ENCODE assay signal across 12 cellular contexts in the genomic region with DNA sequence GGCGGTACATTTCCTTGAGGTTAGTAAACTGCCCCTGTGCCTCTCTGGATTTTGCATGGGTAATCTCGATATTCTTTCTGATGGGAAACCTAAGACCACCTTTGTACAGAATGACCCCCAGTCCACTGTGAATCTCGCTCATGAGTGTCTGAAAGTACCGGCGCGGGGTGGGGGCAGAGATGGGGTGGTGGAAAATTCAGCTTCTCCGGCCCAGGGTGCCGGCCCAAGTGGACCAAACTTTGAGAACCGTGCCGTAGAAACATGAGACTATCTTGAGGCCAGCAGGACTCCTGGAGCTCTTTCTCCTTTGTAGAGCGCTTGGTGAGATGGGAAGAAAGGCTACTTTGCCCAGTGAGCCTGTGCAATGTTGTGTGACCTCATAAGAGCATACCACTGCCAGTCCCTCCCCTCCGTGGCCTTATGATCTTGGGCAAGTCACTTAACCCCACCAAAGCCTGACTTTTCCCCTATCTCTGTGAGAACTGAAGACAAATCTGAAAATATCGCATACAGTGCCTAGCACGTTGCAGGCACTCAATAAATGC. TPM values are rescaled to one million over a fixed set of nuclear protein-coding genes. Genes with fewer than 3 reads are reported as not detected.
A peak's percentile ranks its signal among the peaks of the same experiment; 100 is the strongest.
DNase-seq lines count a peak whose midpoint lies in the region; ATAC-seq, FAIRE-seq and TF ChIP-seq lines count a peak whose summit lies in the region.
"Had no signal": no experiment of that assay in that cellular context is flagged by ENCODE, and none has a peak within 500 bp of the region (broad histone marks: within the 10 kb centered on the region; RNA-seq: fewer than 3 reads in every experiment).

No MANE protein-coding gene starts in this region.

- no peak overlapping the region for H2BK12ac ChIP-seq in neuronal stem cell (ENCODE audit: low read length)

- no peak for FAIRE-seq in GM12891 (lab: Jason Lieb, UNC)
- FAIRE-seq: TTC549 had no signal

- no peak overlapping the region for H3K9ac ChIP-seq in neuronal stem cell (ENCODE audit: low read depth, low read length, poor library complexity)

- peaks cover 24% of the 10 kb centered on the region for H3K27me3 Mint-ChIP-seq in activated CD4-positive, alpha-beta memory T cell treated with anti-CD3 and anti-CD28 coated beads, Interleukin-2, amount 10 ng/mL, durations not matched to agents 7 days and 5 days

- H3K79me1 ChIP-seq in neuronal stem cell (ENCODE audit: low read depth, low read length): no peaks in the 10 kb centered on the region

- no peak overlapping the region for H3K14ac ChIP-seq in neuronal stem cell (ENCODE audit: low read length)

- H3K27ac ChIP-seq in 22Rv1 (no peak overlapping the region), WERI-Rb-1 (no peak overlapping the region), gastroesophageal sphincter (peak overlapping the region in 3 of 4 donors; percentile 28 to 48 (median 42)), neuronal stem cell (replicated peaks; ENCODE audit: low read length) (no peak overlapping the region)

- no peak for TF ChIP-seq POLR2A in gastroesophageal sphincter (IDR thresholded peaks at IDR 0.05)
- TF ChIP-seq POLR2A in GM12891 (IDR thresholded peaks at IDR 0.05; ENCODE audit: low read depth, low read length): no peak

- H2BK120ac ChIP-seq in neuronal stem cell (ENCODE audit: low read depth, low read length): peak overlapping the region; percentile 61

- H3K23ac ChIP-seq in neuronal stem cell (ENCODE audit: low read depth, low read length, poor library complexity): no peak overlapping the region

- no peak overlapping the region for H3K27ac Mint-ChIP-seq in activated CD4-positive, alpha-beta memory T cell treated with anti-CD3 and anti-CD28 coated beads, Interleukin-2, amount 10 ng/mL, durations not matched to agents 7 days and 5 days
- H3K27ac Mint-ChIP-seq: activated naive CD8-positive, alpha-beta T cell treated with anti-CD3 and anti-CD28 coated beads, Interleukin-2, amount 10 ng/mL, durations not matched to agents 7 days and 5 days; immature natural killer cell had no signal

- WGBS in gastroesophageal sphincter (ENCODE audit: low coverage in 1 of 2), 2 donors: 87 to 90% methylated on average over 4 to 9 of the region's 14 CpGs
- no CpG with 5 or more reads among the region's 14 CpGs for WGBS in neuronal stem cell (ENCODE audit: extremely low coverage in 2 of 2, insufficient read length in 2 of 2, insufficient replicate concordance in 1 of 2), 2 donors

- no peak overlapping the region for H2AK5ac ChIP-seq in neuronal stem cell (ENCODE audit: low read depth, low read length)

- POLR2A ChIA-PET in activated CD4-positive, alpha-beta memory T cell treated with anti-CD3 and anti-CD28 coated beads, Interleukin-2, amount 10 ng/mL, durations not matched to agents 7 days and 5 days (lab: Charles Lee): no interaction called here

- TF ChIP-seq CTCF in 22Rv1 (IDR thresholded peaks at IDR 0.05) (peak; percentile 3), WERI-Rb-1 (IDR thresholded peaks at IDR 0.05; ENCODE audit: low read depth, low read length) (no peak), gastroesophageal sphincter (IDR thresholded peaks at IDR 0.05) (no peak)

- H3K4me1 Mint-ChIP-seq in activated CD4-positive, alpha-beta memory T cell treated with anti-CD3 and anti-CD28 coated beads, Interleukin-2, amount 10 ng/mL, durations not matched to agents 7 days and 5 days: no peaks in the 10 kb centered on the region
- H3K4me1 Mint-ChIP-seq: activated naive CD8-positive, alpha-beta T cell treated with anti-CD3 and anti-CD28 coated beads, Interleukin-2, amount 10 ng/mL, durations not matched to agents 7 days and 5 days; immature natural killer cell had no signal

- DNase-seq in WERI-Rb-1 (no peak), neuronal stem cell (ENCODE audit: low spot score) (no peak), cortex of kidney (lab: John Stamatoyannopoulos, UW) (no peak), NCI-H146 treated with DMSO at 0.1 percent for 48 hours (lab: John Stamatoyannopoulos, UW; ENCODE audit: unreplicated experiment) (no peak), GM12891 (ENCODE audit: insufficient read length, low spot score) (no peak)
- no peak for DNase-seq in activated CD4-positive, alpha-beta memory T cell treated with anti-CD3 and anti-CD28 coated beads, Interleukin-2, amount 10 ng/mL, durations not matched to agents 7 days and 5 days
- DNase-seq: activated naive CD8-positive, alpha-beta T cell treated with anti-CD3 and anti-CD28 coated beads, Interleukin-2, amount 10 ng/mL, durations not matched to agents 7 days and 5 days; immature natural killer cell; stimulated activated CD4-positive, alpha-beta T cell treated with anti-CD3 and anti-CD28 coated beads, Interleukin-1b, Interleukin-23, amount 100 ng/mL, for 48 hours had no signal

- peak overlapping the region; percentile 68 for H2AFZ ChIP-seq in neuronal stem cell (ENCODE audit: low read length)

- no peak for TF ChIP-seq EP300 in gastroesophageal sphincter (IDR thresholded peaks at IDR 0.05)

- CTCF ChIA-PET in activated CD4-positive, alpha-beta memory T cell treated with anti-CD3 and anti-CD28 coated beads, Interleukin-2, amount 10 ng/mL, durations not matched to agents 7 days and 5 days (lab: Charles Lee): no interaction called here

- H3K4me3 ChIP-seq in WERI-Rb-1 (ENCODE audit: low read depth, low read length) (peak overlapping the region; percentile 27), gastroesophageal sphincter (peak overlapping the region; percentile 17 to 47), neuronal stem cell (ENCODE audit: low read length in 2 of 2) (peak overlapping the region in 1 of 2 donors; percentile 75)

- peak overlapping the region; percentile 78 for H3K18ac ChIP-seq in neuronal stem cell (ENCODE audit: low read length)

- H3K4me2 ChIP-seq in neuronal stem cell (ENCODE audit: insufficient read depth, low read length, poor library complexity, severe bottlenecking): peak overlapping the region; percentile 59

- H3K4me3 Mint-ChIP-seq in activated CD4-positive, alpha-beta memory T cell treated with anti-CD3 and anti-CD28 coated beads, Interleukin-2, amount 10 ng/mL, durations not matched to agents 7 days and 5 days: no peak overlapping the region
- H3K4me3 Mint-ChIP-seq: activated naive CD8-positive, alpha-beta T cell treated with anti-CD3 and anti-CD28 coated beads, Interleukin-2, amount 10 ng/mL, durations not matched to agents 7 days and 5 days; immature natural killer cell had no signal

- peaks cover 0 to 15% (median 0%) of the 10 kb centered on the region in 3 donors for H3K4me1 ChIP-seq in gastroesophageal sphincter
- H3K4me1 ChIP-seq in neuronal stem cell (ENCODE audit: control insufficient read depth in 2 of 2, insufficient read depth in 1 of 2, low read depth in 1 of 2, low read length in 2 of 2): peaks cover 0 to 4% of the 10 kb centered on the region in 2 donors

- no peak overlapping the region for H2BK15ac ChIP-seq in neuronal stem cell (ENCODE audit: low read length)

- no peak overlapping the region for H3K4ac ChIP-seq in neuronal stem cell (ENCODE audit: low read length)

- H3K36me3 Mint-ChIP-seq in activated CD4-positive, alpha-beta memory T cell treated with anti-CD3 and anti-CD28 coated beads, Interleukin-2, amount 10 ng/mL, durations not matched to agents 7 days and 5 days (ENCODE audit: low read depth): no peaks in the 10 kb centered on the region
- H3K36me3 Mint-ChIP-seq: activated naive CD8-positive, alpha-beta T cell treated with anti-CD3 and anti-CD28 coated beads, Interleukin-2, amount 10 ng/mL, durations not matched to agents 7 days and 5 days; immature natural killer cell had no signal

- H3K27me3 ChIP-seq in WERI-Rb-1 (ENCODE audit: insufficient read depth, low read depth, severe bottlenecking) (no peaks in the 10 kb centered on the region), gastroesophageal sphincter (no peaks in the 10 kb centered on the region), neuronal stem cell (ENCODE audit: control insufficient read depth in 3 of 3, insufficient read depth in 3 of 3, low read depth in 1 of 3, low read length in 3 of 3) (peaks cover 0 to 4% (median 2%) of the 10 kb centered on the region in 3 experiments)

- H3K9me3 ChIP-seq in WERI-Rb-1 (ENCODE audit: severe bottlenecking): peaks cover 6% of the 10 kb centered on the region
- peaks cover 0 to 10% (median 0%) of the 10 kb centered on the region in 3 donors for H3K9me3 ChIP-seq in gastroesophageal sphincter
- H3K9me3 ChIP-seq in neuronal stem cell (replicated peaks in 1 of 2; ENCODE audit: control insufficient read depth in 2 of 2, insufficient read depth in 1 of 2, low read depth in 1 of 2, low read length in 2 of 2): peaks cover 5 to 10% of the 10 kb centered on the region in 2 donors

- peak overlapping the region; percentile 67 for H2BK5ac ChIP-seq in neuronal stem cell (ENCODE audit: low read length)

- no peak for ATAC-seq in gastroesophageal sphincter

- no peak overlapping the region for H4K8ac ChIP-seq in neuronal stem cell (ENCODE audit: low read depth, low read length)

- no peaks in the 10 kb centered on the region for H3K9me3 Mint-ChIP-seq in activated CD4-positive, alpha-beta memory T cell treated with anti-CD3 and anti-CD28 coated beads, Interleukin-2, amount 10 ng/mL, durations not matched to agents 7 days and 5 days
- H3K9me3 Mint-ChIP-seq: activated naive CD8-positive, alpha-beta T cell treated with anti-CD3 and anti-CD28 coated beads, Interleukin-2, amount 10 ng/mL, durations not matched to agents 7 days and 5 days had no signal

- H3K36me3 ChIP-seq in WERI-Rb-1: no peaks in the 10 kb centered on the region
- no peaks in the 10 kb centered on the region for H3K36me3 ChIP-seq in gastroesophageal sphincter
- H3K36me3 ChIP-seq in neuronal stem cell (replicated peaks in 1 of 2; ENCODE audit: control insufficient read depth in 2 of 2, insufficient read depth in 2 of 2, low read length in 2 of 2): no peaks in the 10 kb centered on the region

- H4K91ac ChIP-seq in neuronal stem cell (ENCODE audit: low read depth, low read length, poor library complexity): no peak overlapping the region

TF ChIP-seq in GM12891, 5 proteins besides CTCF, POLR2A, EP300 and RAD21:
- no peak for TF ChIP-seq PAX5 (IDR thresholded peaks at IDR 0.05; ENCODE audit: insufficient read depth, low read length, severe bottlenecking)
- no peak for TF ChIP-seq POLR2AphosphoS5 (IDR thresholded peaks at IDR 0.05; ENCODE audit: low read depth, low read length)
- TF ChIP-seq POU2F2 (IDR thresholded peaks at IDR 0.05; ENCODE audit: low read depth, low read length): no peak
- TF ChIP-seq TAF1 (IDR thresholded peaks at IDR 0.05; ENCODE audit: low read depth, low read length): no peak
- no peak for TF ChIP-seq SPI1 (IDR thresholded peaks at IDR 0.05; ENCODE audit: low read depth, low read length)

RNA-seq across cellular contexts. Expression of a gene that starts 40.3 kb away (rescaled TPM):
- 1 to 10 TPM in 3 of 4 donors, under 1 TPM in 1; 0.62 to 2.3 (median 1.7) TPM for total RNA-seq in gastroesophageal sphincter
- polyA plus RNA-seq in neuronal stem cell (2013, experiment 1 of 2): 5.5 TPM
- polyA plus RNA-seq in neuronal stem cell (2013, experiment 2 of 2): 5.1 TPM
- not detected for polyA plus RNA-seq in GM12891 (2012; ENCODE audit: low read depth, missing spikeins)
- total RNA-seq in activated CD4-positive, alpha-beta memory T cell treated with anti-CD3 and anti-CD28 coated beads, Interleukin-2, amount 10 ng/mL, durations not matched to agents 7 days and 5 days: not detected
- total RNA-seq: activated naive CD8-positive, alpha-beta T cell treated with anti-CD3 and anti-CD28 coated beads, Interleukin-2, amount 10 ng/mL, durations not matched to agents 7 days and 5 days had no signal

Comparison
In these comparisons a context has a peak if more than half of its experiments do, and no peak if none do; other contexts are left out.
1. H3K27ac ChIP-seq: peak in gastroesophageal sphincter (3 of 4); none in 22Rv1 (single experiment), WERI-Rb-1 (single experiment) and neuronal stem cell (single experiment).